In the genomic region with DNA sequence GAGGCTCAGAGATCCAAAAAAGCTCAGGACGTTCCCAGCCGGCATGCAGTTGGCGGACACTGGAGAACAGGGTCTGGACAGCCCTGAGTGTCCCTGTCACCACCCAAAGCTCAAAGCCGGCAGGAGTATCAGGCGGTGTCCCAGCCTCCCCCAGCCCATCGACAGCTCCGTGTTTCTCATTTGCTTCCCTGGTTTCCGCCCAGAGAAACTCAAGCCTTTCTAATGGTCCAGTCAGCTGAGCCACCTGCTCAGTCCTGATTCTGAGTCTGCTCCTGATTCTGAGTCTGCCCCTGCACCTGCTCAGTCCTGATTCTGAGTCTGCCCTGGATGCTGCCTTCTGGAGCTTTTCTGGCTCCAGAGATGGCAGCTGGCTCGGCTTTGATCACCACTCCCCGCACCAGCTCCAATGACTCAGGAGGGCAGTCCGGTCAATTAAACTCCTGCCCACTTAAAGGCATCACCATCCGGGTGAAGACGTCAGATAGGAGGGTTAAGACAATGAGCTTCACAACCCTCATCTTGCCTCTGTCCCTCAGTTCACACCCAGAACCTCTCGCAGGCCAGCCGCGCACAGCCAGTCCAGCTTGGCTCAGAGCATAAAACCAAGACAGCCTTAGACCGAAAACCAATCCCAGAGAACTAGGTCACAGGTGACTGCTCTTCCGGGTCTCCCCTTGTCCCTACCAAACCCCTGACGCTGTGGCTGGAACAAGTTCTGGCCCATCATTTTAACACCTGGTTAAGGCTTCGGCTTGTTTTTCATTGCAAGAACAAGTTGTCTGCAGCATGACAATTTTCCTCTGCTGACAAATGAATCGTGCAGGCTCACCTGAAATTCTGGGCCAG, we compare ENCODE assay signal across 13 cellular contexts. TPM values are rescaled to one million over a fixed set of nuclear protein-coding genes. Genes with fewer than 3 reads are reported as not detected.
A peak's percentile ranks its signal among the peaks of the same experiment; 100 is the strongest.
DNase-seq lines count a peak whose midpoint lies in the region; ATAC-seq, FAIRE-seq and TF ChIP-seq lines count a peak whose summit lies in the region.
"Had no signal": no experiment of that assay in that cellular context is flagged by ENCODE, and none has a peak within 500 bp of the region (broad histone marks: within the 10 kb centered on the region; RNA-seq: fewer than 3 reads in every experiment).

No MANE protein-coding gene starts in this region.

- H3K36me3 Mint-ChIP-seq in stimulated activated effector memory CD8-positive, alpha-beta T cell treated with anti-CD3 and anti-CD28 coated beads, Interleukin-12 subunit alpha, Interleukin-12 subunit beta, amount 100 ng/mL, for 72 hours = no peaks in the 10 kb centered on the region

- TF ChIP-seq POLR2A in erythroblast (IDR thresholded peaks at IDR 0.05; ENCODE audit: low read length) = no peak

- intact Hi-C loops in colonic mucosa (cut with DNase I) = no loop called here

- H3K9me3 ChIP-seq in colonic mucosa = no peaks in the 10 kb centered on the region
- H3K9me3 ChIP-seq: BE2C had no signal

- DNase-seq in HPDE6-E6E7 (ENCODE audit: extremely low spot score) (peak; percentile 69), colonic mucosa (no peak), GM19239 (ENCODE audit: insufficient read length, low spot score) (no peak), erythroblast (lab: John Stamatoyannopoulos, UW) (no peak)
- DNase-seq in stimulated activated effector memory CD8-positive, alpha-beta T cell treated with anti-CD3 and anti-CD28 coated beads, Interleukin-12 subunit alpha, Interleukin-12 subunit beta, amount 100 ng/mL, for 72 hours (ENCODE audit: low spot score in 2 of 2) = no peak
- no peak for DNase-seq in activated CD8-positive, alpha-beta memory T cell treated with anti-CD3 and anti-CD28 coated beads for 24 hours
- DNase-seq: BE2C, DMS79, hypothalamus, NCI-H1694 treated with DMSO at 0.1 percent for 48 hours, RPMI8226, T-helper 17 cell had no signal

- H3K4me1 Mint-ChIP-seq in stimulated activated effector memory CD8-positive, alpha-beta T cell treated with anti-CD3 and anti-CD28 coated beads, Interleukin-12 subunit alpha, Interleukin-12 subunit beta, amount 100 ng/mL, for 72 hours = peaks cover 6% of the 10 kb centered on the region

- no peaks in the 10 kb centered on the region for H3K36me3 ChIP-seq in colonic mucosa
- H3K36me3 ChIP-seq: BE2C had no signal

- H3K27ac ChIP-seq in colonic mucosa (peak overlapping the region; percentile 19), layer of hippocampus (ENCODE audit: low read depth, low read length) (peak overlapping the region; percentile 33)

- H3K9me3 Mint-ChIP-seq in stimulated activated effector memory CD8-positive, alpha-beta T cell treated with anti-CD3 and anti-CD28 coated beads, Interleukin-12 subunit alpha, Interleukin-12 subunit beta, amount 100 ng/mL, for 72 hours = no peaks in the 10 kb centered on the region

- no peak overlapping the region for H3K27ac Mint-ChIP-seq in stimulated activated effector memory CD8-positive, alpha-beta T cell treated with anti-CD3 and anti-CD28 coated beads, Interleukin-12 subunit alpha, Interleukin-12 subunit beta, amount 100 ng/mL, for 72 hours
- H3K27ac Mint-ChIP-seq: T-helper 17 cell had no signal

- peak overlapping the region in 1 of 2 donors; percentile 47 for H3K9ac ChIP-seq in colonic mucosa (ENCODE audit: low read depth in 2 of 2, low read length in 2 of 2)

- no peaks in the 10 kb centered on the region for H3K27me3 ChIP-seq in colonic mucosa
- H3K27me3 ChIP-seq in layer of hippocampus (ENCODE audit: control insufficient read depth, insufficient read depth, low read length) = no peaks in the 10 kb centered on the region
- H3K27me3 ChIP-seq: BE2C had no signal

- H3K4me3 ChIP-seq in colonic mucosa = no peak overlapping the region

- no peak for FAIRE-seq in GM19239 (lab: Jason Lieb, UNC)

- no peak overlapping the region for H3K4me3 Mint-ChIP-seq in stimulated activated effector memory CD8-positive, alpha-beta T cell treated with anti-CD3 and anti-CD28 coated beads, Interleukin-12 subunit alpha, Interleukin-12 subunit beta, amount 100 ng/mL, for 72 hours
- H3K4me3 Mint-ChIP-seq: T-helper 17 cell had no signal

- no peak for TF ChIP-seq CTCF in colonic mucosa (IDR thresholded peaks at IDR 0.05)

- ATAC-seq in stimulated activated effector memory CD8-positive, alpha-beta T cell treated with anti-CD3 and anti-CD28 coated beads, Interleukin-12 subunit alpha, Interleukin-12 subunit beta, amount 100 ng/mL, for 72 hours = peak; percentile 4
- ATAC-seq: T-helper 17 cell had no signal

- peaks cover 4% of the 10 kb centered on the region for H3K4me1 ChIP-seq in colonic mucosa
- H3K4me1 ChIP-seq: BE2C had no signal

RNA-seq across cellular contexts. Expression of a gene that starts 6.8 kb away (rescaled TPM):
- 10 to 100 TPM; 29.9 to 39.5 TPM for total RNA-seq in colonic mucosa
